ENCODE assay signal across 9 cellular contexts in genomic region chr22:47773635-47774034, GRCh38.
"Had no signal": no experiment of that assay in that cellular context is flagged by ENCODE, and none has a peak within 500 bp of the region (broad histone marks: within the 10 kb centered on the region; RNA-seq: fewer than 3 reads in every experiment).

No MANE protein-coding gene starts in this region.

- H3K27ac Mint-ChIP-seq: HFFc6 had no signal

- H3K27ac ChIP-seq: GM23248 had no signal

- H3K36me3 ChIP-seq: HAP-1 had no signal

- ATAC-seq: HCT116, K562 had no signal

- H2AFZ ChIP-seq: GM23248 had no signal

- H3K4me3 ChIP-seq: GM23248, HAP-1, K562 had no signal

- H3K9me3 ChIP-seq: HAP-1 had no signal

- FAIRE-seq: HTR-8/SVneo, K562 had no signal

- H3K9ac ChIP-seq: GM23248 had no signal

- H3K4me1 ChIP-seq: HAP-1 had no signal

- H3K4me3 Mint-ChIP-seq: HFFc6 had no signal

- DNase-seq: GM23248, H7, HFFc6, IMR-90, KG1 had no signal
